Comparison of ENCODE assay signal across 9 cellular contexts in the genomic region with DNA sequence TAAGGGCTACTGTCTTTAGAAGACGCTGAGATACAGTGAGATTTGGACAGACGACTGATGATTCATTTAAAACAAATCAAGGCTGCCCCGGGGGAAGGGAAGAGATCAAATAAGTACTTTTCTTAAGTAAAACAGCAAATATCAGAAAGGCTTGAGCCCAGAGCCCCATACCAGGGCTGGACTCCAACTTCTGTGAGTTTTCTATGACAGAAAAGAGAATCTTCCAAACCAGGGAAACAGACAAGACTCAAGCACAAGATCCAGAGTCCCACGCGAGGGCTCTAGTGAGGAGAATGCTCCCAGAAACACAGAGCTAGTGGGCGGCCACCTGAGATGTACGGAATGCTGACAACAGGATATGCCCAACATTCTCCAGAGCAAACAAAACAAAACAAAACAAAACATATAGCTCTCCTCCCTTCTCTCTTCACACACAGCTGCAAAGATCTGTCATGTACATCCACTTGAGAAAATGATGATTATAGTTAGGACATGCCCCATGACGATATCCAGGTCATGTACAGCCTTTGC. TPM values are rescaled to one million over a fixed set of nuclear protein-coding genes. Genes with fewer than 3 reads are reported as not detected.
DNase-seq lines count a peak whose midpoint lies in the region; ATAC-seq and TF ChIP-seq lines count a peak whose summit lies in the region.
"Had no signal": no experiment of that assay in that cellular context is flagged by ENCODE, and none has a peak within 500 bp of the region (broad histone marks: within the 10 kb centered on the region; RNA-seq: fewer than 3 reads in every experiment).

No MANE protein-coding gene starts in this region.

- peaks cover 7 to 13% of the 10 kb centered on the region in 2 donors for H3K4me1 ChIP-seq in breast epithelium
- peaks cover 80% of the 10 kb centered on the region for H3K4me1 ChIP-seq in suprapubic skin
- peaks cover 0 to 11% of the 10 kb centered on the region in 2 donors for H3K4me1 ChIP-seq in neuronal stem cell (ENCODE audit: control insufficient read depth in 2 of 2, insufficient read depth in 1 of 2, low read depth in 1 of 2, low read length in 2 of 2)

- H2AFZ ChIP-seq in neuronal stem cell (ENCODE audit: low read length), result no peak overlapping the region

- H3K27me3 ChIP-seq in breast epithelium (no peaks in the 10 kb centered on the region), suprapubic skin (no peaks in the 10 kb centered on the region), neuronal stem cell (ENCODE audit: control insufficient read depth in 3 of 3, insufficient read depth in 3 of 3, low read depth in 1 of 3, low read length in 3 of 3) (peaks cover 4 to 56% (median 42%) of the 10 kb centered on the region in 3 experiments)

- no peak overlapping the region for H4K8ac ChIP-seq in neuronal stem cell (ENCODE audit: low read depth, low read length)

- H3K18ac ChIP-seq in neuronal stem cell (ENCODE audit: low read length), result no peak overlapping the region

- no peak overlapping the region for H2BK12ac ChIP-seq in neuronal stem cell (ENCODE audit: low read length)

- no peaks in the 10 kb centered on the region for H3K79me1 ChIP-seq in neuronal stem cell (ENCODE audit: low read depth, low read length)

- TF ChIP-seq CTCF in NB4 (IDR thresholded peaks at IDR 0.05; ENCODE audit: low read depth, low read length) (no peak), breast epithelium (IDR thresholded peaks at IDR 0.05) (no peak), suprapubic skin (IDR thresholded peaks at IDR 0.05) (no peak)

- H2BK15ac ChIP-seq in neuronal stem cell (ENCODE audit: low read length), result no peak overlapping the region

- intact Hi-C loops in breast epithelium (cut with DNase I; ENCODE audit: low total_unique reads), result loop anchor here (10.0 kb wide), 1 partner anchor 68 kb away; no protein-coding TSS in a partner anchor

- 31% methylated on average over 8 of the region's 8 CpGs for WGBS in suprapubic skin
- no CpG with 5 or more reads among the region's 8 CpGs for WGBS in neuronal stem cell (ENCODE audit: extremely low coverage in 2 of 2, insufficient read length in 2 of 2, insufficient replicate concordance in 1 of 2), 2 donors

- no peak overlapping the region for H2AK5ac ChIP-seq in neuronal stem cell (ENCODE audit: low read depth, low read length)

- H3K4ac ChIP-seq in neuronal stem cell (ENCODE audit: low read length), result no peak overlapping the region

- no peak overlapping the region for H2BK5ac ChIP-seq in neuronal stem cell (ENCODE audit: low read length)

- H3K14ac ChIP-seq in neuronal stem cell (ENCODE audit: low read length), result no peak overlapping the region

- no peak overlapping the region for H3K23ac ChIP-seq in neuronal stem cell (ENCODE audit: low read depth, low read length, poor library complexity)

- H3K9me3 ChIP-seq in breast epithelium, result no peaks in the 10 kb centered on the region
- no peaks in the 10 kb centered on the region for H3K9me3 ChIP-seq in suprapubic skin
- H3K9me3 ChIP-seq in neuronal stem cell (replicated peaks in 1 of 2; ENCODE audit: control insufficient read depth in 2 of 2, insufficient read depth in 1 of 2, low read depth in 1 of 2, low read length in 2 of 2), result peaks cover 0 to 7% of the 10 kb centered on the region in 2 donors

- ATAC-seq in esophagus mucosa, result no peak
- ATAC-seq: activated T-cell treated with anti-CD3 and anti-CD28 coated beads, Interleukin-2, amount 50 U/mL, for 4 hours had no signal

- H3K36me3 ChIP-seq in breast epithelium, result no peaks in the 10 kb centered on the region
- no peaks in the 10 kb centered on the region for H3K36me3 ChIP-seq in suprapubic skin
- no peaks in the 10 kb centered on the region for H3K36me3 ChIP-seq in neuronal stem cell (replicated peaks in 1 of 2; ENCODE audit: control insufficient read depth in 2 of 2, insufficient read depth in 2 of 2, low read length in 2 of 2)

- no peak overlapping the region for H2BK120ac ChIP-seq in neuronal stem cell (ENCODE audit: low read depth, low read length)

- no peak overlapping the region for H3K9ac ChIP-seq in neuronal stem cell (ENCODE audit: low read depth, low read length, poor library complexity)

- H3K27ac ChIP-seq in breast epithelium, result peak overlapping the region; percentile 84 to 90
- H3K27ac ChIP-seq in suprapubic skin, result peak overlapping the region; percentile 70
- H3K27ac ChIP-seq in neuronal stem cell (replicated peaks; ENCODE audit: low read length), result no peak overlapping the region

- TF ChIP-seq POLR2A in NB4 (IDR thresholded peaks at IDR 0.05; ENCODE audit: extremely low read depth, insufficient read length), result no peak
- no peak for TF ChIP-seq POLR2A in breast epithelium (IDR thresholded peaks at IDR 0.05)
- TF ChIP-seq POLR2A in suprapubic skin (IDR thresholded peaks at IDR 0.05), result no peak

- no peak for TF ChIP-seq EP300 in suprapubic skin (IDR thresholded peaks at IDR 0.05)

- H4K91ac ChIP-seq in neuronal stem cell (ENCODE audit: low read depth, low read length, poor library complexity), result no peak overlapping the region

- H3K4me3 ChIP-seq in NB4 (ENCODE audit: low read depth, low read length), result peak overlapping the region; percentile 23
- peak overlapping the region in 1 of 3 donors; percentile 26 for H3K4me3 ChIP-seq in breast epithelium
- peak overlapping the region; percentile 6 for H3K4me3 ChIP-seq in suprapubic skin
- H3K4me3 ChIP-seq in neuronal stem cell (ENCODE audit: low read length in 2 of 2), result no peak overlapping the region

- no peak overlapping the region for H3K4me2 ChIP-seq in neuronal stem cell (ENCODE audit: insufficient read depth, low read length, poor library complexity, severe bottlenecking)

- no peak for DNase-seq in NB4 (ENCODE audit: low read depth)
- DNase-seq in breast epithelium (ENCODE audit: low spot score in 2 of 2), result no peak
- peak; percentile 41 for DNase-seq in left kidney (ENCODE audit: low read depth, low spot score)
- DNase-seq in suprapubic skin (ENCODE audit: low spot score in 2 of 2), result peak in 1 of 2 donors; percentile 68
- no peak for DNase-seq in activated T-cell treated with anti-CD3 and anti-CD28 coated beads, Interleukin-2, amount 50 U/mL, for 1 hour
- DNase-seq in neuronal stem cell (ENCODE audit: low spot score), result no peak
- DNase-seq: activated T-cell treated with anti-CD3 and anti-CD28 coated beads, Interleukin-2, amount 50 U/mL, for 4 hours; dermis blood vessel endothelial cell had no signal

RNA-seq across cellular contexts. Expression of a gene that starts 13.1 kb away (rescaled TPM):
- total RNA-seq in breast epithelium (100 to 1,000 TPM; 167 to 797 (median 254) TPM), suprapubic skin (100 to 1,000 TPM; 236 to 420 (median 277) TPM), esophagus mucosa (74.3 TPM)
- polyA plus RNA-seq in neuronal stem cell (2013, experiment 1 of 2), result 0.25 TPM
- polyA plus RNA-seq in neuronal stem cell (2013, experiment 2 of 2), result 0.26 TPM

Comparison
In these comparisons a context has a peak if more than half of its experiments do, and no peak if none do; other contexts are left out.
1. H3K4me3 ChIP-seq: peak in NB4 (single experiment) and suprapubic skin (single experiment); none in neuronal stem cell (0 of 2).